1 cellular context compared by ENCODE assay signal in the genomic region with DNA sequence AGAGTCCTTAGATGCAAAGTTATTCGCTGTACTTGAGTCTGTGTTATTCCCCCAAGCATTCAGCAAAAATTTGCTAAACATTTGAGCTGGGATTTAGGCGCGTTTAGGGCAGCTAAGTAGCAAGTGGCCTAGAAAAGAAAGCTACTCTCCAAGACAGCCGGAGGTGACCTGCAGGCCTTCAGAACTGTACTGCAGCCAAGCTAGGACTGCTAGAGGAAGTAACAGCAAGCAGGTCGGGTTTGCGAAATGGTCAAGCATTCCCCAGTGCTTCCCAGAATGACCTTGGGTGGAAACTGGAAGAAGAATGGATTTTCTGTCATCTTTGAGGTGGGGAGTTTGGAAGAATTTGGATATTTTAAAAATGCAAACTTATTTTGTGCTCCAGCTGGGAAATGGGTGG.
TF ChIP-seq lines count a peak whose summit lies in the region.

No MANE protein-coding gene starts in this region.

TF ChIP-seq in GM23338, 12 proteins besides CTCF, POLR2A, EP300 and RAD21 (continued from another document):
- TF ChIP-seq, protein P1, sequence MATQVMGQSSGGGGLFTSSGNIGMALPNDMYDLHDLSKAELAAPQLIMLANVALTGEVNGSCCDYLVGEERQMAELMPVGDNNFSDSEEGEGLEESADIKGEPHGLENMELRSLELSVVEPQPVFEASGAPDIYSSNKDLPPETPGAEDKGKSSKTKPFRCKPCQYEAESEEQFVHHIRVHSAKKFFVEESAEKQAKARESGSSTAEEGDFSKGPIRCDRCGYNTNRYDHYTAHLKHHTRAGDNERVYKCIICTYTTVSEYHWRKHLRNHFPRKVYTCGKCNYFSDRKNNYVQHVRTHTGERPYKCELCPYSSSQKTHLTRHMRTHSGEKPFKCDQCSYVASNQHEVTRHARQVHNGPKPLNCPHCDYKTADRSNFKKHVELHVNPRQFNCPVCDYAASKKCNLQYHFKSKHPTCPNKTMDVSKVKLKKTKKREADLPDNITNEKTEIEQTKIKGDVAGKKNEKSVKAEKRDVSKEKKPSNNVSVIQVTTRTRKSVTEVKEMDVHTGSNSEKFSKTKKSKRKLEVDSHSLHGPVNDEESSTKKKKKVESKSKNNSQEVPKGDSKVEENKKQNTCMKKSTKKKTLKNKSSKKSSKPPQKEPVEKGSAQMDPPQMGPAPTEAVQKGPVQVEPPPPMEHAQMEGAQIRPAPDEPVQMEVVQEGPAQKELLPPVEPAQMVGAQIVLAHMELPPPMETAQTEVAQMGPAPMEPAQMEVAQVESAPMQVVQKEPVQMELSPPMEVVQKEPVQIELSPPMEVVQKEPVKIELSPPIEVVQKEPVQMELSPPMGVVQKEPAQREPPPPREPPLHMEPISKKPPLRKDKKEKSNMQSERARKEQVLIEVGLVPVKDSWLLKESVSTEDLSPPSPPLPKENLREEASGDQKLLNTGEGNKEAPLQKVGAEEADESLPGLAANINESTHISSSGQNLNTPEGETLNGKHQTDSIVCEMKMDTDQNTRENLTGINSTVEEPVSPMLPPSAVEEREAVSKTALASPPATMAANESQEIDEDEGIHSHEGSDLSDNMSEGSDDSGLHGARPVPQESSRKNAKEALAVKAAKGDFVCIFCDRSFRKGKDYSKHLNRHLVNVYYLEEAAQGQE (IDR thresholded peaks at IDR 0.05; ENCODE audit: unreplicated experiment), result no peak
